In genomic region chrX:30910124-30910860, GRCh38 we compare ENCODE assay signal across 11 cellular contexts. TPM values are rescaled to one million over a fixed set of nuclear protein-coding genes. Genes with fewer than 3 reads are reported as not detected.
DNase-seq lines count a peak whose midpoint lies in the region; ATAC-seq lines count a peak whose summit lies in the region.
"Had no signal": no experiment of that assay in that cellular context is flagged by ENCODE, and none has a peak within 500 bp of the region (broad histone marks: within the 10 kb centered on the region; RNA-seq: fewer than 3 reads in every experiment).

No MANE protein-coding gene starts in this region.

- H3K27me3 ChIP-seq in H7 (ENCODE audit: control insufficient read depth, insufficient read depth, low read length): no peaks in the 10 kb centered on the region
- H3K27me3 ChIP-seq: SJSA1 had no signal

- no peaks in the 10 kb centered on the region for H3K36me3 Mint-ChIP-seq in activated T-cell treated with anti-CD3 and anti-CD28 coated beads, Interleukin-2, amount 50 U/mL, for 24 hours (ENCODE audit: low read depth)
- no peaks in the 10 kb centered on the region for H3K36me3 Mint-ChIP-seq in stimulated activated naive B cell treated with anti-CD40 and anti-IgM and Interleukin-4, amounts not matched to agents 10 μg/mL and 1 μg/mL and 100 μg/mL, for 72 hours

- H3K36me3 ChIP-seq in H7 (replicated peaks; ENCODE audit: control insufficient read depth, insufficient read depth, low read length): no peaks in the 10 kb centered on the region
- H3K36me3 ChIP-seq: SJSA1 had no signal

- no peak overlapping the region for H3K4me3 ChIP-seq in H7 (ENCODE audit: insufficient read depth, low read depth, low read length)
- H3K4me3 ChIP-seq: SJSA1 had no signal

- peaks cover 34% of the 10 kb centered on the region for H3K27me3 Mint-ChIP-seq in activated T-cell treated with anti-CD3 and anti-CD28 coated beads, Interleukin-2, amount 50 U/mL, for 24 hours
- H3K27me3 Mint-ChIP-seq in stimulated activated naive B cell treated with anti-CD40 and anti-IgM and Interleukin-4, amounts not matched to agents 10 μg/mL and 1 μg/mL and 100 μg/mL, for 72 hours: peaks cover 0 to 5% of the 10 kb centered on the region in 2 donors

- ATAC-seq in stimulated activated naive B cell treated with anti-CD40 and anti-IgM and Interleukin-4, amounts not matched to agents 10 μg/mL and 1 μg/mL and 100 μg/mL, for 72 hours (replicated peaks): peak; percentile 97
- no peak for ATAC-seq in GM18498 (IDR thresholded peaks at IDR 0.05; ENCODE audit: unreplicated experiment)
- no peak for ATAC-seq in GM19351 (IDR thresholded peaks at IDR 0.05; ENCODE audit: unreplicated experiment)

- H3K9me3 Mint-ChIP-seq in activated T-cell treated with anti-CD3 and anti-CD28 coated beads, Interleukin-2, amount 50 U/mL, for 24 hours: no peaks in the 10 kb centered on the region
- H3K9me3 Mint-ChIP-seq in stimulated activated naive B cell treated with anti-CD40 and anti-IgM and Interleukin-4, amounts not matched to agents 10 μg/mL and 1 μg/mL and 100 μg/mL, for 72 hours: no peaks in the 10 kb centered on the region

- H3K27ac Mint-ChIP-seq in activated T-cell treated with anti-CD3 and anti-CD28 coated beads, Interleukin-2, amount 50 U/mL, for 24 hours: peak overlapping the region; percentile 10
- peak overlapping the region; percentile 7 for H3K27ac Mint-ChIP-seq in stimulated activated naive B cell treated with anti-CD40 and anti-IgM and Interleukin-4, amounts not matched to agents 10 μg/mL and 1 μg/mL and 100 μg/mL, for 72 hours

- DNase-seq in activated T-cell treated with anti-CD3 and anti-CD28 coated beads, Interleukin-2, amount 50 U/mL, for 24 hours: no peak
- no peak for DNase-seq in activated T-cell treated with anti-CD3 and anti-CD28 coated beads, Interleukin-2, amount 50 U/mL, for 1 hour
- DNase-seq in NOMO-1 treated with dmso at 0.1 percent for 144 hours (lab: John Stamatoyannopoulos, UW; ENCODE audit: unreplicated experiment) (peak; percentile 87), astrocyte of the hippocampus (ENCODE audit: low read depth, low spot score) (peak; percentile 55), H7 (no peak)
- peak; percentile 24 for DNase-seq in stimulated activated naive B cell treated with anti-CD40 and anti-IgM and Interleukin-4, amounts not matched to agents 10 μg/mL and 1 μg/mL and 100 μg/mL, for 72 hours
- DNase-seq: hippocampal formation, midbrain had no signal

- no peak overlapping the region for H3K4me3 Mint-ChIP-seq in activated T-cell treated with anti-CD3 and anti-CD28 coated beads, Interleukin-2, amount 50 U/mL, for 24 hours
- H3K4me3 Mint-ChIP-seq in stimulated activated naive B cell treated with anti-CD40 and anti-IgM and Interleukin-4, amounts not matched to agents 10 μg/mL and 1 μg/mL and 100 μg/mL, for 72 hours: peak overlapping the region in 1 of 2 donors; percentile 9

- H3K4me1 Mint-ChIP-seq in activated T-cell treated with anti-CD3 and anti-CD28 coated beads, Interleukin-2, amount 50 U/mL, for 24 hours (ENCODE audit: low read depth): peaks cover 11% of the 10 kb centered on the region
- peaks cover 2 to 12% of the 10 kb centered on the region in 2 donors for H3K4me1 Mint-ChIP-seq in stimulated activated naive B cell treated with anti-CD40 and anti-IgM and Interleukin-4, amounts not matched to agents 10 μg/mL and 1 μg/mL and 100 μg/mL, for 72 hours

RNA-seq across cellular contexts. Expression of gene TAB3, which starts 21.2 kb away (rescaled TPM):
- total RNA-seq in H7 (2014; rRNA removed; shearing (Covaris generic)): 9.9 and 11.5 TPM in 2 replicates

Comparison
In these comparisons a context has a peak if more than half of its experiments do, and no peak if none do; other contexts are left out.
1. DNase-seq: peak in NOMO-1 treated with dmso at 0.1 percent for 144 hours (single experiment), astrocyte of the hippocampus (single experiment) and stimulated activated naive B cell treated with anti-CD40 and anti-IgM and Interleukin-4, amounts not matched to agents 10 μg/mL and 1 μg/mL and 100 μg/mL, for 72 hours (single experiment); none in activated T-cell treated with anti-CD3 and anti-CD28 coated beads, Interleukin-2, amount 50 U/mL, for 24 hours (single experiment), activated T-cell treated with anti-CD3 and anti-CD28 coated beads, Interleukin-2, amount 50 U/mL, for 1 hour (single experiment) and H7 (single experiment).
2. ATAC-seq: peak in stimulated activated naive B cell treated with anti-CD40 and anti-IgM and Interleukin-4, amounts not matched to agents 10 μg/mL and 1 μg/mL and 100 μg/mL, for 72 hours (2 of 2); none in GM18498 (single experiment) and GM19351 (single experiment).